Comparison of ENCODE assay signal across 1 cellular context in the genomic region with DNA sequence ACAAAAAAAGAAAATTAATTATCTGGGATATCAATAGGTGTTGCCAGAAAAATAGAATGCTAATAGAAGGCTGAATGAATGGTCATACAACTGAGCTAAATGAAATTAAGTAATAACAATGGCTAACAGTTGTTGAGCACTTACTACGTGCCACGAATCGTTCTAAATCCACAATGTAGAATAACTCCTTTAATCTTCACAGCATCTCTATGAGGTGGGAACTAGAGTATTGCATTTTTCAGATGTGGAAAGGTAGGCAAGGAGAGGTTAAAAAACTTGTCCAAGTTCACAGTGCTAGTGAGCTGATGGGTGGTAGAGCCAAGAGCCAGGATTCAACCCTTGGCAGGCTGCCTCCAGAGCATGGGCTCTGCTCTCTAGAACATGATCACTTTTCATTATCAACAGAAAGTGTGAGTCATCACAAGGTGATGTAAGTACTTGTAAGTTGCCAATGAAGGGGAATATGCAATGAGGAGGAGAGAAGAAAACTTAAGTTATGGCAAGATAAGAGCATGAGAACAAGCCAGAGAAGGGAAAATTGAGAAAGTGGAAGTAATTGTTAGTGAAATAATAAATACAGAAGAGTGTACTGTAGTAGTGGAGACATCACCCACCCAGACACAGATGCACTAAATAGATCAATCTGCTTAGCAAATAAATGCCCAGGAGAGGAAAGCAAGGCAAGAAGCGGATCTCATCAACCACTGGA.
TF ChIP-seq lines count a peak whose summit lies in the region.

No MANE protein-coding gene starts in this region.

TF ChIP-seq in K562, 482 proteins besides CTCF, POLR2A, EP300 and RAD21 (continued from another document and continues in another):
- TF ChIP-seq, protein P1, sequence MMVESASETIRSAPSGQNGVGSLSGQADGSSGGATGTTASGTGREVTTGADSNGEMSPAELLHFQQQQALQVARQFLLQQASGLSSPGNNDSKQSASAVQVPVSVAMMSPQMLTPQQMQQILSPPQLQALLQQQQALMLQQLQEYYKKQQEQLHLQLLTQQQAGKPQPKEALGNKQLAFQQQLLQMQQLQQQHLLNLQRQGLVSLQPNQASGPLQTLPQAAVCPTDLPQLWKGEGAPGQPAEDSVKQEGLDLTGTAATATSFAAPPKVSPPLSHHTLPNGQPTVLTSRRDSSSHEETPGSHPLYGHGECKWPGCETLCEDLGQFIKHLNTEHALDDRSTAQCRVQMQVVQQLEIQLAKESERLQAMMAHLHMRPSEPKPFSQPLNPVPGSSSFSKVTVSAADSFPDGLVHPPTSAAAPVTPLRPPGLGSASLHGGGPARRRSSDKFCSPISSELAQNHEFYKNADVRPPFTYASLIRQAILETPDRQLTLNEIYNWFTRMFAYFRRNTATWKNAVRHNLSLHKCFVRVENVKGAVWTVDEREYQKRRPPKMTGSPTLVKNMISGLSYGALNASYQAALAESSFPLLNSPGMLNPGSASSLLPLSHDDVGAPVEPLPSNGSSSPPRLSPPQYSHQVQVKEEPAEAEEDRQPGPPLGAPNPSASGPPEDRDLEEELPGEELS (CRISPR knock-in tag; IDR thresholded peaks at IDR 0.05; ENCODE audit: borderline replicate concordance), result no peak
- TF ChIP-seq FOXJ3 (CRISPR knock-in tag; IDR thresholded peaks at IDR 0.05), result no peak
- TF ChIP-seq, protein P2, sequence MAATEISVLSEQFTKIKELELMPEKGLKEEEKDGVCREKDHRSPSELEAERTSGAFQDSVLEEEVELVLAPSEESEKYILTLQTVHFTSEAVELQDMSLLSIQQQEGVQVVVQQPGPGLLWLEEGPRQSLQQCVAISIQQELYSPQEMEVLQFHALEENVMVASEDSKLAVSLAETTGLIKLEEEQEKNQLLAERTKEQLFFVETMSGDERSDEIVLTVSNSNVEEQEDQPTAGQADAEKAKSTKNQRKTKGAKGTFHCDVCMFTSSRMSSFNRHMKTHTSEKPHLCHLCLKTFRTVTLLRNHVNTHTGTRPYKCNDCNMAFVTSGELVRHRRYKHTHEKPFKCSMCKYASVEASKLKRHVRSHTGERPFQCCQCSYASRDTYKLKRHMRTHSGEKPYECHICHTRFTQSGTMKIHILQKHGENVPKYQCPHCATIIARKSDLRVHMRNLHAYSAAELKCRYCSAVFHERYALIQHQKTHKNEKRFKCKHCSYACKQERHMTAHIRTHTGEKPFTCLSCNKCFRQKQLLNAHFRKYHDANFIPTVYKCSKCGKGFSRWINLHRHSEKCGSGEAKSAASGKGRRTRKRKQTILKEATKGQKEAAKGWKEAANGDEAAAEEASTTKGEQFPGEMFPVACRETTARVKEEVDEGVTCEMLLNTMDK (IDR thresholded peaks at IDR 0.05; ENCODE audit: borderline replicate concordance, insufficient read depth, low read depth, low read length, poor library complexity, severe bottlenecking), result no peak
- TF ChIP-seq, protein P3, sequence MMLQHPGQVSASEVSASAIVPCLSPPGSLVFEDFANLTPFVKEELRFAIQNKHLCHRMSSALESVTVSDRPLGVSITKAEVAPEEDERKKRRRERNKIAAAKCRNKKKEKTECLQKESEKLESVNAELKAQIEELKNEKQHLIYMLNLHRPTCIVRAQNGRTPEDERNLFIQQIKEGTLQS (IDR thresholded peaks at IDR 0.05), result peak; percentile 98
- TF ChIP-seq, protein P3 (CRISPR knock-in tag; conservative IDR thresholded peaks at IDR 0.05), result no peak; the same call in 1 of the 2 replicates
- peak; percentile 85 for TF ChIP-seq ZNF584 (CRISPR knock-in tag; IDR thresholded peaks at IDR 0.05; ENCODE audit: low read depth)
- peak; percentile 48; the same call in 1 of the 2 replicates for TF ChIP-seq SMAD3 (CRISPR knock-in tag; conservative IDR thresholded peaks at IDR 0.05)
- TF ChIP-seq, protein P4, sequence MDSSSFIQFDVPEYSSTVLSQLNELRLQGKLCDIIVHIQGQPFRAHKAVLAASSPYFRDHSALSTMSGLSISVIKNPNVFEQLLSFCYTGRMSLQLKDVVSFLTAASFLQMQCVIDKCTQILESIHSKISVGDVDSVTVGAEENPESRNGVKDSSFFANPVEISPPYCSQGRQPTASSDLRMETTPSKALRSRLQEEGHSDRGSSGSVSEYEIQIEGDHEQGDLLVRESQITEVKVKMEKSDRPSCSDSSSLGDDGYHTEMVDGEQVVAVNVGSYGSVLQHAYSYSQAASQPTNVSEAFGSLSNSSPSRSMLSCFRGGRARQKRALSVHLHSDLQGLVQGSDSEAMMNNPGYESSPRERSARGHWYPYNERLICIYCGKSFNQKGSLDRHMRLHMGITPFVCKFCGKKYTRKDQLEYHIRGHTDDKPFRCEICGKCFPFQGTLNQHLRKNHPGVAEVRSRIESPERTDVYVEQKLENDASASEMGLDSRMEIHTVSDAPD (CRISPR knock-in tag; IDR thresholded peaks at IDR 0.05), result no peak
- TF ChIP-seq, protein P5, sequence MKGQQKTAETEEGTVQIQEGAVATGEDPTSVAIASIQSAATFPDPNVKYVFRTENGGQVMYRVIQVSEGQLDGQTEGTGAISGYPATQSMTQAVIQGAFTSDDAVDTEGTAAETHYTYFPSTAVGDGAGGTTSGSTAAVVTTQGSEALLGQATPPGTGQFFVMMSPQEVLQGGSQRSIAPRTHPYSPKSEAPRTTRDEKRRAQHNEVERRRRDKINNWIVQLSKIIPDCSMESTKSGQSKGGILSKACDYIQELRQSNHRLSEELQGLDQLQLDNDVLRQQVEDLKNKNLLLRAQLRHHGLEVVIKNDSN (CRISPR knock-in tag; IDR thresholded peaks at IDR 0.05), result no peak
- peak; percentile 35 for TF ChIP-seq NEUROD1 (IDR thresholded peaks at IDR 0.05; ENCODE audit: borderline replicate concordance, low read depth, low read length, partially characterized antibody)
- peak; percentile 81 for TF ChIP-seq DPF2 (IDR thresholded peaks at IDR 0.05)
- no peak for TF ChIP-seq SUPT5H (IDR thresholded peaks at IDR 0.05)
- TF ChIP-seq TBP (optimal IDR thresholded peaks at IDR 0.05; ENCODE audit: low read depth, low read length), result no peak
- TF ChIP-seq CBX1 (IDR thresholded peaks at IDR 0.05; ENCODE audit: low read depth), result no peak; the same call in 1 of the 2 replicates
- no peak for TF ChIP-seq ZBED1 (IDR thresholded peaks at IDR 0.05)
- no peak for TF ChIP-seq SRSF3 (IDR thresholded peaks at IDR 0.05; ENCODE audit: insufficient read depth, low read length)
- TF ChIP-seq MAZ (CRISPR knock-in tag; conservative IDR thresholded peaks at IDR 0.05 in 1 of 2, IDR thresholded peaks at IDR 0.05 in 1 of 2), result peak in 1 of 2 experiments; percentile 17; a peak in 1 of 4 replicates
- TF ChIP-seq ZNF699 (CRISPR knock-in tag; IDR thresholded peaks at IDR 0.05; ENCODE audit: insufficient replicate concordance), result no peak
- TF ChIP-seq, protein P6, sequence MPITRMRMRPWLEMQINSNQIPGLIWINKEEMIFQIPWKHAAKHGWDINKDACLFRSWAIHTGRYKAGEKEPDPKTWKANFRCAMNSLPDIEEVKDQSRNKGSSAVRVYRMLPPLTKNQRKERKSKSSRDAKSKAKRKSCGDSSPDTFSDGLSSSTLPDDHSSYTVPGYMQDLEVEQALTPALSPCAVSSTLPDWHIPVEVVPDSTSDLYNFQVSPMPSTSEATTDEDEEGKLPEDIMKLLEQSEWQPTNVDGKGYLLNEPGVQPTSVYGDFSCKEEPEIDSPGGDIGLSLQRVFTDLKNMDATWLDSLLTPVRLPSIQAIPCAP (CRISPR knock-in tag; IDR thresholded peaks at IDR 0.05; ENCODE audit: borderline replicate concordance), result no peak
- TF ChIP-seq BRD9 (IDR thresholded peaks at IDR 0.05; ENCODE audit: low read depth, partially characterized antibody), result peak; percentile 62
- TF ChIP-seq, protein P7, sequence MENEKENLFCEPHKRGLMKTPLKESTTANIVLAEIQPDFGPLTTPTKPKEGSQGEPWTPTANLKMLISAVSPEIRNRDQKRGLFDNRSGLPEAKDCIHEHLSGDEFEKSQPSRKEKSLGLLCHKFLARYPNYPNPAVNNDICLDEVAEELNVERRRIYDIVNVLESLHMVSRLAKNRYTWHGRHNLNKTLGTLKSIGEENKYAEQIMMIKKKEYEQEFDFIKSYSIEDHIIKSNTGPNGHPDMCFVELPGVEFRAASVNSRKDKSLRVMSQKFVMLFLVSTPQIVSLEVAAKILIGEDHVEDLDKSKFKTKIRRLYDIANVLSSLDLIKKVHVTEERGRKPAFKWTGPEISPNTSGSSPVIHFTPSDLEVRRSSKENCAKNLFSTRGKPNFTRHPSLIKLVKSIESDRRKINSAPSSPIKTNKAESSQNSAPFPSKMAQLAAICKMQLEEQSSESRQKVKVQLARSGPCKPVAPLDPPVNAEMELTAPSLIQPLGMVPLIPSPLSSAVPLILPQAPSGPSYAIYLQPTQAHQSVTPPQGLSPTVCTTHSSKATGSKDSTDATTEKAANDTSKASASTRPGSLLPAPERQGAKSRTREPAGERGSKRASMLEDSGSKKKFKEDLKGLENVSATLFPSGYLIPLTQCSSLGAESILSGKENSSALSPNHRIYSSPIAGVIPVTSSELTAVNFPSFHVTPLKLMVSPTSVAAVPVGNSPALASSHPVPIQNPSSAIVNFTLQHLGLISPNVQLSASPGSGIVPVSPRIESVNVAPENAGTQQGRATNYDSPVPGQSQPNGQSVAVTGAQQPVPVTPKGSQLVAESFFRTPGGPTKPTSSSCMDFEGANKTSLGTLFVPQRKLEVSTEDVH (IDR thresholded peaks at IDR 0.05; ENCODE audit: low read depth, partially characterized antibody), result no peak
- TF ChIP-seq ZNF239 (CRISPR knock-in tag; IDR thresholded peaks at IDR 0.05), result peak; percentile 37; the same call in 1 of the 2 replicates
- no peak for TF ChIP-seq POLR2AphosphoS2 (IDR thresholded peaks at IDR 0.05; ENCODE audit: low read length)
- no peak for TF ChIP-seq CBFB (CRISPR knock-in tag; IDR thresholded peaks at IDR 0.05)
- TF ChIP-seq ZNF316 (IDR thresholded peaks at IDR 0.05), result no peak
- TF ChIP-seq TCF3 (CRISPR knock-in tag; IDR thresholded peaks at IDR 0.05), result peak; percentile 32
- TF ChIP-seq TSC22D4 (tag; IDR thresholded peaks at IDR 0.05), result no peak
- TF ChIP-seq GABPB1 (CRISPR knock-in tag; IDR thresholded peaks at IDR 0.05), result no peak
- TF ChIP-seq, protein P8, sequence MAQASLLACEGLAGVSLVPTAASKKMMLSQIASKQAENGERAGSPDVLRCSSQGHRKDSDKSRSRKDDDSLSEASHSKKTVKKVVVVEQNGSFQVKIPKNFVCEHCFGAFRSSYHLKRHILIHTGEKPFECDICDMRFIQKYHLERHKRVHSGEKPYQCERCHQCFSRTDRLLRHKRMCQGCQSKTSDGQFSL (CRISPR knock-in tag; IDR thresholded peaks at IDR 0.05), result no peak
- TF ChIP-seq, protein P8 (tag; IDR thresholded peaks at IDR 0.05), result no peak
- TF ChIP-seq, protein P9, sequence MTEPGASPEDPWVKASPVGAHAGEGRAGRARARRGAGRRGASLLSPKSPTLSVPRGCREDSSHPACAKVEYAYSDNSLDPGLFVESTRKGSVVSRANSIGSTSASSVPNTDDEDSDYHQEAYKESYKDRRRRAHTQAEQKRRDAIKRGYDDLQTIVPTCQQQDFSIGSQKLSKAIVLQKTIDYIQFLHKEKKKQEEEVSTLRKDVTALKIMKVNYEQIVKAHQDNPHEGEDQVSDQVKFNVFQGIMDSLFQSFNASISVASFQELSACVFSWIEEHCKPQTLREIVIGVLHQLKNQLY (CRISPR knock-in tag; conservative IDR thresholded peaks at IDR 0.05), result no peak
- peak; percentile 87 for TF ChIP-seq ATF7 (IDR thresholded peaks at IDR 0.05)
- TF ChIP-seq ZNF830 (CRISPR knock-in tag; IDR thresholded peaks at IDR 0.05), result no peak
- TF ChIP-seq SMARCE1 (IDR thresholded peaks at IDR 0.05), result peak; percentile 86; the same call in 1 of the 2 replicates
- no peak for TF ChIP-seq SIN3B (IDR thresholded peaks at IDR 0.05; ENCODE audit: low read depth)
- no peak for TF ChIP-seq NR1H2 (CRISPR knock-in tag; IDR thresholded peaks at IDR 0.05)
- TF ChIP-seq RBBP5 (IDR thresholded peaks at IDR 0.05; ENCODE audit: borderline replicate concordance, insufficient read depth, low read length, poor library complexity, severe bottlenecking), result no peak
- no peak for TF ChIP-seq TFAM (CRISPR knock-in tag; conservative IDR thresholded peaks at IDR 0.05)
- TF ChIP-seq CBFA2T3 (IDR thresholded peaks at IDR 0.05), result peak; percentile 48
- TF ChIP-seq, protein P10, sequence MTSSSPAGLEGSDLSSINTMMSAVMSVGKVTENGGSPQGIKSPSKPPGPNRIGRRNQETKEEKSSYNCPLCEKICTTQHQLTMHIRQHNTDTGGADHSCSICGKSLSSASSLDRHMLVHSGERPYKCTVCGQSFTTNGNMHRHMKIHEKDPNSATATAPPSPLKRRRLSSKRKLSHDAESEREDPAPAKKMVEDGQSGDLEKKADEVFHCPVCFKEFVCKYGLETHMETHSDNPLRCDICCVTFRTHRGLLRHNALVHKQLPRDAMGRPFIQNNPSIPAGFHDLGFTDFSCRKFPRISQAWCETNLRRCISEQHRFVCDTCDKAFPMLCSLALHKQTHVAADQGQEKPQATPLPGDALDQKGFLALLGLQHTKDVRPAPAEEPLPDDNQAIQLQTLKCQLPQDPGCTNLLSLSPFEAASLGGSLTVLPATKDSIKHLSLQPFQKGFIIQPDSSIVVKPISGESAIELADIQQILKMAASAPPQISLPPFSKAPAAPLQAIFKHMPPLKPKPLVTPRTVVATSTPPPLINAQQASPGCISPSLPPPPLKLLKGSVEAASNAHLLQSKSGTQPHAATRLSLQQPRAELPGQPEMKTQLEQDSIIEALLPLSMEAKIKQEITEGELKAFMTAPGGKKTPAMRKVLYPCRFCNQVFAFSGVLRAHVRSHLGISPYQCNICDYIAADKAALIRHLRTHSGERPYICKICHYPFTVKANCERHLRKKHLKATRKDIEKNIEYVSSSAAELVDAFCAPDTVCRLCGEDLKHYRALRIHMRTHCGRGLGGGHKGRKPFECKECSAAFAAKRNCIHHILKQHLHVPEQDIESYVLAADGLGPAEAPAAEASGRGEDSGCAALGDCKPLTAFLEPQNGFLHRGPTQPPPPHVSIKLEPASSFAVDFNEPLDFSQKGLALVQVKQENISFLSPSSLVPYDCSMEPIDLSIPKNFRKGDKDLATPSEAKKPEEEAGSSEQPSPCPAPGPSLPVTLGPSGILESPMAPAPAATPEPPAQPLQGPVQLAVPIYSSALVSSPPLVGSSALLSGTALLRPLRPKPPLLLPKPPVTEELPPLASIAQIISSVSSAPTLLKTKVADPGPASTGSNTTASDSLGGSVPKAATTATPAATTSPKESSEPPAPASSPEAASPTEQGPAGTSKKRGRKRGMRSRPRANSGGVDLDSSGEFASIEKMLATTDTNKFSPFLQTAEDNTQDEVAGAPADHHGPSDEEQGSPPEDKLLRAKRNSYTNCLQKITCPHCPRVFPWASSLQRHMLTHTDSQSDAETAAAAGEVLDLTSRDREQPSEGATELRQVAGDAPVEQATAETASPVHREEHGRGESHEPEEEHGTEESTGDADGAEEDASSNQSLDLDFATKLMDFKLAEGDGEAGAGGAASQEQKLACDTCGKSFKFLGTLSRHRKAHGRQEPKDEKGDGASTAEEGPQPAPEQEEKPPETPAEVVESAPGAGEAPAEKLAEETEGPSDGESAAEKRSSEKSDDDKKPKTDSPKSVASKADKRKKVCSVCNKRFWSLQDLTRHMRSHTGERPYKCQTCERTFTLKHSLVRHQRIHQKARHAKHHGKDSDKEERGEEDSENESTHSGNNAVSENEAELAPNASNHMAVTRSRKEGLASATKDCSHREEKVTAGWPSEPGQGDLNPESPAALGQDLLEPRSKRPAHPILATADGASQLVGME (CRISPR knock-in tag; IDR thresholded peaks at IDR 0.05), result no peak
- peak; percentile 35; the same call in 1 of the 2 replicates for TF ChIP-seq C11orf30 (IDR thresholded peaks at IDR 0.05; ENCODE audit: low read depth)
- no peak; the same call in 1 of the 2 replicates for TF ChIP-seq TRIM28 (IDR thresholded peaks at IDR 0.05)
- no peak for TF ChIP-seq HLTF (IDR thresholded peaks at IDR 0.05)
- no peak for TF ChIP-seq FOXA3 (CRISPR knock-in tag; conservative IDR thresholded peaks at IDR 0.05 in 1 of 2, IDR thresholded peaks at IDR 0.05 in 1 of 2)
